ENCODE assay signal across 8 cellular contexts in genomic region chr15:82647045-82647834, GRCh38. TPM values are rescaled to one million over a fixed set of nuclear protein-coding genes. Genes with fewer than 3 reads are reported as not detected.
A peak's percentile ranks its signal among the peaks of the same experiment; 100 is the strongest.
DNase-seq lines count a peak whose midpoint lies in the region; ATAC-seq lines count a peak whose summit lies in the region.

CPEB1 (minus strand) TSS chr15:82647363; CDS start chr15:82628459, 18,904 bp downstream.

- peaks cover 0 to 70% of the 10 kb centered on the region in 2 experiments for H3K27me3 ChIP-seq in mesenchymal stem cell (ENCODE audit: control insufficient read depth in 1 of 2, insufficient read depth in 1 of 2, low read length in 2 of 2)

- peak within 1 kb of the TSS in 1 of 2 experiments; percentile 31 for H3K23ac ChIP-seq in mesenchymal stem cell (ENCODE audit: low read length in 2 of 2)

- H2AK5ac ChIP-seq in mesenchymal stem cell (ENCODE audit: low read length, severe bottlenecking) = no peak within 1 kb of the TSS

- ATAC-seq in HG03064 (IDR thresholded peaks at IDR 0.05; ENCODE audit: low read depth, unreplicated experiment) = peak; percentile 47
- ATAC-seq in effector memory CD8-positive, alpha-beta T cell (replicated peaks) = peak; percentile 69
- ATAC-seq in stimulated activated effector memory CD8-positive, alpha-beta T cell treated with anti-CD3 and anti-CD28 coated beads, Interleukin-12 subunit alpha, Interleukin-12 subunit beta, amount 100 ng/mL, for 72 hours = peak; percentile 68

- peak within 1 kb of the TSS; percentile 59 for H3K4me3 Mint-ChIP-seq in activated CD4-positive, alpha-beta T cell treated with anti-CD3 and anti-CD28 coated beads, Interleukin-2, amount 10 ng/mL, durations not matched to agents 24 days and 14 days
- peak within 1 kb of the TSS; percentile 63 to 71 for H3K4me3 Mint-ChIP-seq in effector memory CD8-positive, alpha-beta T cell
- peak within 1 kb of the TSS; percentile 45 for H3K4me3 Mint-ChIP-seq in stimulated activated effector memory CD8-positive, alpha-beta T cell treated with anti-CD3 and anti-CD28 coated beads, Interleukin-12 subunit alpha, Interleukin-12 subunit beta, amount 100 ng/mL, for 72 hours

- no peak within 1 kb of the TSS for H3K27ac Mint-ChIP-seq in activated CD4-positive, alpha-beta T cell treated with anti-CD3 and anti-CD28 coated beads, Interleukin-2, amount 10 ng/mL, durations not matched to agents 24 days and 14 days
- peak within 1 kb of the TSS in 1 of 2 donors; percentile 35 for H3K27ac Mint-ChIP-seq in effector memory CD8-positive, alpha-beta T cell
- H3K27ac Mint-ChIP-seq in stimulated activated effector memory CD8-positive, alpha-beta T cell treated with anti-CD3 and anti-CD28 coated beads, Interleukin-12 subunit alpha, Interleukin-12 subunit beta, amount 100 ng/mL, for 72 hours = no peak within 1 kb of the TSS

- intact Hi-C loops in activated CD4-positive, alpha-beta T cell treated with anti-CD3 and anti-CD28 coated beads, Interleukin-2, amount 10 ng/mL, durations not matched to agents 24 days and 14 days (cut with micrococcal nuclease) = no loop called here

- H3K4ac ChIP-seq in mesenchymal stem cell (ENCODE audit: low read depth in 1 of 2, low read length in 2 of 2) = no peak within 1 kb of the TSS

- no peak within 1 kb of the TSS for H3K14ac ChIP-seq in mesenchymal stem cell (ENCODE audit: low read length in 2 of 2)

- peak within 1 kb of the TSS; percentile 97 for H3K4me2 ChIP-seq in mesenchymal stem cell (ENCODE audit: low read length, poor library complexity, severe bottlenecking)

- H2AFZ ChIP-seq in mesenchymal stem cell (ENCODE audit: low read depth, low read length) = no peak within 1 kb of the TSS

- no peaks in the 10 kb centered on the region for H3K79me1 ChIP-seq in mesenchymal stem cell (replicated peaks; ENCODE audit: low read length, poor library complexity, severe bottlenecking)

- H4K91ac ChIP-seq in mesenchymal stem cell (ENCODE audit: low read length) = peak within 1 kb of the TSS; percentile 27

- no peak within 1 kb of the TSS for H2BK5ac ChIP-seq in mesenchymal stem cell (ENCODE audit: low read depth, low read length, poor library complexity, severe bottlenecking)

- no peak within 1 kb of the TSS for H3K27ac ChIP-seq in mesenchymal stem cell (ENCODE audit: low read length, poor library complexity, severe bottlenecking)

- H3K4me1 ChIP-seq in mesenchymal stem cell (ENCODE audit: control insufficient read depth, insufficient read depth, low read depth, low read length) = peaks cover 19% of the 10 kb centered on the region

- peak within 1 kb of the TSS; percentile 15 for H4K8ac ChIP-seq in mesenchymal stem cell (ENCODE audit: low read length)

- H3K36me3 Mint-ChIP-seq in activated CD4-positive, alpha-beta T cell treated with anti-CD3 and anti-CD28 coated beads, Interleukin-2, amount 10 ng/mL, durations not matched to agents 24 days and 14 days (ENCODE audit: low read depth) = no peaks in the 10 kb centered on the region
- H3K36me3 Mint-ChIP-seq in effector memory CD8-positive, alpha-beta T cell (ENCODE audit: insufficient read depth) = peaks cover 7% of the 10 kb centered on the region
- H3K36me3 Mint-ChIP-seq in stimulated activated effector memory CD8-positive, alpha-beta T cell treated with anti-CD3 and anti-CD28 coated beads, Interleukin-12 subunit alpha, Interleukin-12 subunit beta, amount 100 ng/mL, for 72 hours = no peaks in the 10 kb centered on the region

- 40% methylated on average over 50 of the region's 96 CpGs for WGBS in mesenchymal stem cell

- H3K27me3 Mint-ChIP-seq in activated CD4-positive, alpha-beta T cell treated with anti-CD3 and anti-CD28 coated beads, Interleukin-2, amount 10 ng/mL, durations not matched to agents 24 days and 14 days = peaks cover 49% of the 10 kb centered on the region
- H3K27me3 Mint-ChIP-seq in effector memory CD8-positive, alpha-beta T cell = peaks cover 49 to 81% of the 10 kb centered on the region in 2 donors

- no peak within 1 kb of the TSS for H2BK12ac ChIP-seq in mesenchymal stem cell (ENCODE audit: low read length in 2 of 2)

- H3K9me3 ChIP-seq in mesenchymal stem cell (ENCODE audit: control insufficient read depth, low read length) = no peaks in the 10 kb centered on the region

- no peak within 1 kb of the TSS for H2BK15ac ChIP-seq in mesenchymal stem cell (ENCODE audit: low read depth, poor library complexity, severe bottlenecking)

- peaks cover 2% of the 10 kb centered on the region for H3K4me1 Mint-ChIP-seq in activated CD4-positive, alpha-beta T cell treated with anti-CD3 and anti-CD28 coated beads, Interleukin-2, amount 10 ng/mL, durations not matched to agents 24 days and 14 days
- peaks cover 0 to 9% of the 10 kb centered on the region in 2 donors for H3K4me1 Mint-ChIP-seq in effector memory CD8-positive, alpha-beta T cell (ENCODE audit: low read depth in 2 of 2)
- no peaks in the 10 kb centered on the region for H3K4me1 Mint-ChIP-seq in stimulated activated effector memory CD8-positive, alpha-beta T cell treated with anti-CD3 and anti-CD28 coated beads, Interleukin-12 subunit alpha, Interleukin-12 subunit beta, amount 100 ng/mL, for 72 hours

- H3K4me3 ChIP-seq in mesenchymal stem cell (ENCODE audit: insufficient read depth in 1 of 2, low read depth in 1 of 2, low read length in 2 of 2) = peak within 1 kb of the TSS; percentile 55 to 76

- no peaks in the 10 kb centered on the region for H3K36me3 ChIP-seq in mesenchymal stem cell (ENCODE audit: control insufficient read depth in 1 of 2, insufficient read depth in 2 of 2, low read depth in 1 of 2, low read length in 2 of 2)

- DNase-seq in COLO668 (lab: John Stamatoyannopoulos, UW; ENCODE audit: unreplicated experiment) = peak; percentile 37
- peak; percentile 56 for DNase-seq in activated CD4-positive, alpha-beta T cell treated with anti-CD3 and anti-CD28 coated beads, Interleukin-2, amount 10 ng/mL, durations not matched to agents 24 days and 14 days
- DNase-seq in effector memory CD8-positive, alpha-beta T cell = peak in 1 of 3 experiments; percentile 7
- peak; percentile 15 for DNase-seq in mesenchymal stem cell
- DNase-seq in stimulated activated effector memory CD8-positive, alpha-beta T cell treated with anti-CD3 and anti-CD28 coated beads, Interleukin-12 subunit alpha, Interleukin-12 subunit beta, amount 100 ng/mL, for 72 hours (ENCODE audit: low spot score in 2 of 2) = no peak
- DNase-seq in NK-92 (lab: John Stamatoyannopoulos, UW; ENCODE audit: unreplicated experiment) = no peak
- no peak for DNase-seq in NCI-H128 (lab: John Stamatoyannopoulos, UW; ENCODE audit: unreplicated experiment)

- H2BK120ac ChIP-seq in mesenchymal stem cell (ENCODE audit: low read depth, low read length) = no peak within 1 kb of the TSS

- no peaks in the 10 kb centered on the region for H3K9me3 Mint-ChIP-seq in activated CD4-positive, alpha-beta T cell treated with anti-CD3 and anti-CD28 coated beads, Interleukin-2, amount 10 ng/mL, durations not matched to agents 24 days and 14 days
- no peaks in the 10 kb centered on the region for H3K9me3 Mint-ChIP-seq in effector memory CD8-positive, alpha-beta T cell
- no peaks in the 10 kb centered on the region for H3K9me3 Mint-ChIP-seq in stimulated activated effector memory CD8-positive, alpha-beta T cell treated with anti-CD3 and anti-CD28 coated beads, Interleukin-12 subunit alpha, Interleukin-12 subunit beta, amount 100 ng/mL, for 72 hours

- peak within 1 kb of the TSS; percentile 74 for H3K9ac ChIP-seq in mesenchymal stem cell (ENCODE audit: low read length)

- peak within 1 kb of the TSS in 1 of 2 experiments; percentile 43 for H3K18ac ChIP-seq in mesenchymal stem cell (ENCODE audit: low read depth in 1 of 2, low read length in 2 of 2)

RNA-seq across cellular contexts. Expression of gene CPEB1, which starts in this region (rescaled TPM):
- 0.12 TPM in 1 of 2 replicates, not detected in the other for total RNA-seq in activated CD4-positive, alpha-beta T cell treated with anti-CD3 and anti-CD28 coated beads, Interleukin-2, amount 10 ng/mL, durations not matched to agents 24 days and 14 days
- 0.80 TPM for polyA plus RNA-seq in mesenchymal stem cell (2013, experiment 1 of 2)
- 0.73 TPM for polyA plus RNA-seq in mesenchymal stem cell (2013, experiment 2 of 2)

Comparison
In these comparisons a context has a peak if more than half of its experiments do, and no peak if none do; other contexts are left out.
1. Peak in DNase-seq in activated CD4-positive, alpha-beta T cell treated with anti-CD3 and anti-CD28 coated beads, Interleukin-2, amount 10 ng/mL, durations not matched to agents 24 days and 14 days; RNA of the gene not detected or under 1 TPM.
2. DNase-seq: peak in COLO668 (single experiment) and mesenchymal stem cell (single experiment); none in stimulated activated effector memory CD8-positive, alpha-beta T cell treated with anti-CD3 and anti-CD28 coated beads, Interleukin-12 subunit alpha, Interleukin-12 subunit beta, amount 100 ng/mL, for 72 hours (0 of 2), NK-92 (single experiment) and NCI-H128 (single experiment).
3. Peak in every context shown above with its lines, with median percentiles within 50 percentile points of each other: ATAC-seq and H3K4me3 Mint-ChIP-seq.